In the genomic region with DNA sequence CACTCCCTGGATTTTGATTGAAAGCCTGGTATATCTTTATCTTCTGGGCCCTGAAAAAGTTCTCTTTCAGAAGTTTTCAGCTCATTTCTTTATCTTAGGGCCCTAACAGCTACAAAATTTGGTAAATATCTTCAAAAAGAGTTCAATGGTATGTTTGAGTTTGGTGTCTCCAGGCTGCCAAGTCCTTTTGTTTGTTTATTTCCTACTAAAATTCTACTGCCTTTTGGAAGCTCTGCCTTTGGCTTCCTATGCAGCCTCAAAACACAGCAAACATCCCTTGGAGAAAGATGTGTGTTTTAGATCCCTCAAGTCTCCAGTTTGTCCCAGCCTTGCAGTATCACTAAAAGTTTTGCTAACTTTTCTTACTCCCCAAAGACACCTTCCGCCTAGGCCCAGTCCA, we compare ENCODE assay signal across 21 cellular contexts.
DNase-seq lines count a peak whose midpoint lies in the region; ATAC-seq and TF ChIP-seq lines count a peak whose summit lies in the region.
"Had no signal": no experiment of that assay in that cellular context is flagged by ENCODE, and none has a peak within 500 bp of the region (broad histone marks: within the 10 kb centered on the region; RNA-seq: fewer than 3 reads in every experiment).

No MANE protein-coding gene starts in this region.

- H3K9me3 ChIP-seq in cardiac muscle cell (ENCODE audit: low read depth), result no peaks in the 10 kb centered on the region
- H3K9me3 ChIP-seq in endodermal cell (ENCODE audit: control insufficient read depth, low read length), result no peaks in the 10 kb centered on the region
- no peaks in the 10 kb centered on the region for H3K9me3 ChIP-seq in neuronal stem cell (replicated peaks in 1 of 2; ENCODE audit: control insufficient read depth in 2 of 2, insufficient read depth in 1 of 2, low read depth in 1 of 2, low read length in 2 of 2)
- no peaks in the 10 kb centered on the region for H3K9me3 ChIP-seq in testis
- H3K9me3 ChIP-seq: BLaER1 had no signal

- H3K23ac ChIP-seq in neuronal stem cell (ENCODE audit: low read depth, low read length, poor library complexity), result no peak overlapping the region

- H3K4me3 Mint-ChIP-seq in endodermal cell, result no peak overlapping the region
- H3K4me3 Mint-ChIP-seq: B cell; CD4-positive, CD25-positive, alpha-beta regulatory T cell; CD8-positive, alpha-beta T cell had no signal

- no peaks in the 10 kb centered on the region for H3K36me3 ChIP-seq in cardiac muscle cell
- H3K36me3 ChIP-seq in endodermal cell (ENCODE audit: control insufficient read depth, insufficient read depth, low read length), result no peaks in the 10 kb centered on the region
- no peaks in the 10 kb centered on the region for H3K36me3 ChIP-seq in neuronal stem cell (replicated peaks in 1 of 2; ENCODE audit: control insufficient read depth in 2 of 2, insufficient read depth in 2 of 2, low read length in 2 of 2)
- H3K36me3 ChIP-seq in testis (ENCODE audit: low read depth, missing control alignments), result no peaks in the 10 kb centered on the region
- H3K36me3 ChIP-seq: BLaER1 had no signal

- no peak for ATAC-seq in HG03521 (IDR thresholded peaks at IDR 0.05; ENCODE audit: unreplicated experiment)
- ATAC-seq: CD8-positive, alpha-beta T cell; GM12878 had no signal

- no peak overlapping the region for H3K14ac ChIP-seq in neuronal stem cell (ENCODE audit: low read length)

- H3K4me2 ChIP-seq in neuronal stem cell (ENCODE audit: insufficient read depth, low read length, poor library complexity, severe bottlenecking), result no peak overlapping the region
- H3K4me2 ChIP-seq: BLaER1 had no signal

- H2BK12ac ChIP-seq in neuronal stem cell (ENCODE audit: low read length), result no peak overlapping the region

- H3K27ac ChIP-seq in cardiac muscle cell (peak overlapping the region; percentile 27), endodermal cell (ENCODE audit: low read depth, low read length) (no peak overlapping the region), neuronal stem cell (replicated peaks; ENCODE audit: low read length) (no peak overlapping the region), testis (peak overlapping the region; percentile 6 to 12)
- H3K27ac ChIP-seq: 22Rv1, BLaER1, C4-2B had no signal

- no peak overlapping the region for H2BK120ac ChIP-seq in neuronal stem cell (ENCODE audit: low read depth, low read length)

- H3K27me3 ChIP-seq in cardiac muscle cell, result no peaks in the 10 kb centered on the region
- no peaks in the 10 kb centered on the region for H3K27me3 ChIP-seq in endodermal cell (ENCODE audit: control insufficient read depth, insufficient read depth, low read length, poor library complexity, severe bottlenecking)
- H3K27me3 ChIP-seq in neuronal stem cell (ENCODE audit: control insufficient read depth in 3 of 3, insufficient read depth in 3 of 3, low read depth in 1 of 3, low read length in 3 of 3), result no peaks in the 10 kb centered on the region
- no peaks in the 10 kb centered on the region for H3K27me3 ChIP-seq in testis
- H3K27me3 ChIP-seq: BLaER1 had no signal

- H3K79me1 ChIP-seq in neuronal stem cell (ENCODE audit: low read depth, low read length), result no peaks in the 10 kb centered on the region

- no peak for TF ChIP-seq POLR2A in testis (IDR thresholded peaks at IDR 0.05)

- H2AFZ ChIP-seq in neuronal stem cell (ENCODE audit: low read length), result peak overlapping the region; percentile 68

- H2AK5ac ChIP-seq in neuronal stem cell (ENCODE audit: low read depth, low read length), result no peak overlapping the region

- H2BK15ac ChIP-seq in neuronal stem cell (ENCODE audit: low read length), result no peak overlapping the region

- no peak overlapping the region for H2BK5ac ChIP-seq in neuronal stem cell (ENCODE audit: low read length)

- peaks cover 25% of the 10 kb centered on the region for H3K4me1 ChIP-seq in cardiac muscle cell (ENCODE audit: low read depth)
- peaks cover 3% of the 10 kb centered on the region for H3K4me1 ChIP-seq in endodermal cell (ENCODE audit: control insufficient read depth, insufficient read depth, low read length)
- H3K4me1 ChIP-seq in neuronal stem cell (ENCODE audit: control insufficient read depth in 2 of 2, insufficient read depth in 1 of 2, low read depth in 1 of 2, low read length in 2 of 2), result no peaks in the 10 kb centered on the region
- H3K4me1 ChIP-seq in testis, result peaks cover 6% of the 10 kb centered on the region
- H3K4me1 ChIP-seq: BLaER1 had no signal

- peaks cover 25% of the 10 kb centered on the region for H3K4me1 Mint-ChIP-seq in endodermal cell
- H3K4me1 Mint-ChIP-seq: B cell; CD4-positive, CD25-positive, alpha-beta regulatory T cell had no signal

- no peak overlapping the region for H4K8ac ChIP-seq in neuronal stem cell (ENCODE audit: low read depth, low read length)

- H3K4me3 ChIP-seq in cardiac muscle cell (no peak overlapping the region), endodermal cell (ENCODE audit: low read length) (no peak overlapping the region), neuronal stem cell (ENCODE audit: low read length in 2 of 2) (no peak overlapping the region), testis (no peak overlapping the region)
- H3K4me3 ChIP-seq: BLaER1, GM12878 had no signal

- 83 to 100% methylated on average over 1 of the region's 1 CpG for WGBS in endodermal cell (ENCODE audit: insufficient coverage in 1 of 2, insufficient read length in 1 of 2), 2 experiments
- WGBS in neuronal stem cell (ENCODE audit: extremely low coverage in 2 of 2, insufficient read length in 2 of 2, insufficient replicate concordance in 1 of 2), 2 donors, result no CpG with 5 or more reads among the region's 1 CpG
- WGBS in testis, 2 donors, result 63 to 69% methylated on average over 1 of the region's 1 CpG

- no peak overlapping the region for H3K4ac ChIP-seq in neuronal stem cell (ENCODE audit: low read length)

- H3K27ac Mint-ChIP-seq in endodermal cell, result peak overlapping the region; percentile 38
- H3K27ac Mint-ChIP-seq: B cell; CD4-positive, CD25-positive, alpha-beta regulatory T cell; CD8-positive, alpha-beta T cell had no signal

- H3K36me3 Mint-ChIP-seq in endodermal cell (ENCODE audit: low read depth), result no peaks in the 10 kb centered on the region
- H3K36me3 Mint-ChIP-seq: CD4-positive, CD25-positive, alpha-beta regulatory T cell; CD8-positive, alpha-beta T cell had no signal

- no peak for DNase-seq in cardiac muscle cell (ENCODE audit: low read depth in 1 of 2, low spot score in 1 of 2)
- DNase-seq in cardiac septum (ENCODE audit: low spot score), result no peak
- no peak for DNase-seq in endodermal cell
- no peak for DNase-seq in neuronal stem cell (ENCODE audit: low spot score)
- DNase-seq in testis, result no peak
- no peak for DNase-seq in DMS79 (lab: John Stamatoyannopoulos, UW)
- no peak for DNase-seq in NCI-H1930 (lab: John Stamatoyannopoulos, UW)
- DNase-seq: Caco-2; CD4-positive, CD25-positive, alpha-beta regulatory T cell; CD8-positive, alpha-beta T cell; DMS153; EL; GDM1; GOT3; HCEC 1CT had no signal

- H3K27me3 Mint-ChIP-seq in endodermal cell (ENCODE audit: insufficient read depth), result no peaks in the 10 kb centered on the region
- H3K27me3 Mint-ChIP-seq: B cell; CD4-positive, CD25-positive, alpha-beta regulatory T cell had no signal

- H3K9ac ChIP-seq in endodermal cell (ENCODE audit: extremely low read depth, low read length, poor library complexity, severe bottlenecking) (no peak overlapping the region), neuronal stem cell (ENCODE audit: low read depth, low read length, poor library complexity) (no peak overlapping the region)
- H3K9ac ChIP-seq: BLaER1 had no signal

- intact Hi-C loops in cardiac septum (cut with DNase I) (no loop called here), testis (cut with DNase I; ENCODE audit: low total_unique reads) (no loop called here)

- H3K18ac ChIP-seq in neuronal stem cell (ENCODE audit: low read length), result no peak overlapping the region

- H3K9me3 Mint-ChIP-seq in endodermal cell, result no peaks in the 10 kb centered on the region

- H4K91ac ChIP-seq in neuronal stem cell (ENCODE audit: low read depth, low read length, poor library complexity), result no peak overlapping the region

- no peak for TF ChIP-seq CTCF in cardiac muscle cell (IDR thresholded peaks at IDR 0.05; ENCODE audit: low read depth, low read length)
- TF ChIP-seq CTCF in endodermal cell (conservative IDR thresholded peaks at IDR 0.05), result no peak
- no peak for TF ChIP-seq CTCF in testis (IDR thresholded peaks at IDR 0.05)

Comparison
In these comparisons a context has a peak if more than half of its experiments do, and no peak if none do; other contexts are left out.
1. H3K27ac ChIP-seq: peak in cardiac muscle cell (single experiment) and testis (2 of 2); none in endodermal cell (single experiment) and neuronal stem cell (single experiment).